Comparison of ENCODE assay signal across 11 cellular contexts in the genomic region with DNA sequence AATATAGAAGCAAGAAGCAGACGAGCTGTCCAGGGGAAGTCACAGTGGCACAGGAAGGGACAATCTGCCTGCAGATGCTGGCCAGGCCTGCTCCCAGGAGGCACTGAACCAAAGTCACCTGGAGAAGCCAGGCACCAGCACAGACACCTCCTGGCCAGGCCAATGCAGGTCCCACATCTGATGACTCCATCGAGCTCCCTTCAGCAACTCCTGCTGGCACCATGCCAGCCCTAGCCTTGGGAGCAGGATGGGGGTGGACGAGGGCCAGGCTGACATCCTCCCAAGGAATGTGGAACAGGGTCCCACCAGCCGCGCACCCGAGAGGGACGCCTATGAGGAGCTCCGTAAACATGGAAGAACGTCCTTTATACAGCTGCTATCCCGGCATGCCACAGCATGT. TPM values are rescaled to one million over a fixed set of nuclear protein-coding genes. Genes with fewer than 3 reads are reported as not detected.
DNase-seq lines count a peak whose midpoint lies in the region; ATAC-seq and TF ChIP-seq lines count a peak whose summit lies in the region.
"Had no signal": no experiment of that assay in that cellular context is flagged by ENCODE, and none has a peak within 500 bp of the region (broad histone marks: within the 10 kb centered on the region; RNA-seq: fewer than 3 reads in every experiment).

No MANE protein-coding gene starts in this region.

- intact Hi-C loops in Caco-2 (cut with micrococcal nuclease; ENCODE audit: unreplicated experiment): loop anchor here (10.0 kb wide), 1 partner anchor 124 kb away; a partner anchor contains a TSS
- intact Hi-C loops in Right ventricle myocardium superior (cut with DNase I): no loop called here

- H3K4me3 ChIP-seq in Caco-2 (ENCODE audit: low read depth, low read length): no peak overlapping the region
- peak overlapping the region; percentile 7 for H3K4me3 ChIP-seq in rectal smooth muscle tissue (ENCODE audit: low read length)

- H3K36me3 Mint-ChIP-seq in Caco-2 (ENCODE audit: insufficient read depth, unreplicated experiment) (peaks cover 15% of the 10 kb centered on the region), WTC11 (peaks cover 13% of the 10 kb centered on the region)
- peaks cover 76% of the 10 kb centered on the region for H3K36me3 Mint-ChIP-seq in activated T-helper 17 cell treated with anti-CD3 and anti-CD28 coated beads, Interleukin-2, amount 50 U/mL, for 72 hours (ENCODE audit: low read depth)

- H3K36me3 ChIP-seq in Caco-2 (ENCODE audit: control insufficient read depth, insufficient read depth, low read length) (peaks cover 4% of the 10 kb centered on the region), rectal smooth muscle tissue (ENCODE audit: control insufficient read depth, insufficient read depth, low read length) (peaks cover 12% of the 10 kb centered on the region)

- CTCF ChIA-PET in Caco-2 (lab: Charles Lee) (interaction anchor here (1.3 kb wide), 1 partner anchor 9 kb away, joined by 5 read pairs; no protein-coding TSS in a partner anchor), WTC11 (lab: Charles Lee) (no interaction called here)

- DNase-seq in Caco-2 (no peak), Right ventricle myocardium superior (peak; percentile 81), WTC11 (ENCODE audit: low spot score) (no peak)
- DNase-seq: activated naive CD4-positive, alpha-beta T cell treated with anti-CD3 and anti-CD28 coated beads, Interleukin-2, amount 10 ng/mL, durations not matched to agents 7 days and 5 days; CD4-positive, alpha-beta memory T cell; NCI-H146 had no signal

- H3K27ac ChIP-seq in adipose tissue (ENCODE audit: low read depth, low read length) (peak overlapping the region; percentile 51), rectal smooth muscle tissue (ENCODE audit: low read depth, low read length) (peak overlapping the region; percentile 81)

- BruUV-seq in Caco-2 (replicated peaks; lab: Mats Ljungman, UMichigan): no TSS peak

- peaks cover 28% of the 10 kb centered on the region for H3K4me1 ChIP-seq in Caco-2
- H3K4me1 ChIP-seq in rectal smooth muscle tissue (ENCODE audit: control insufficient read depth, insufficient read depth, low read length): peaks cover 39% of the 10 kb centered on the region

- POLR2A ChIA-PET in Caco-2 (lab: Charles Lee): no interaction called here
- POLR2A ChIA-PET in WTC11 (lab: Charles Lee): no interaction called here

- H3K27ac Mint-ChIP-seq in Caco-2 (ENCODE audit: unreplicated experiment) (peak overlapping the region; percentile 75), WTC11 (no peak overlapping the region)
- H3K27ac Mint-ChIP-seq in activated T-helper 17 cell treated with anti-CD3 and anti-CD28 coated beads, Interleukin-2, amount 50 U/mL, for 72 hours: no peak overlapping the region
- H3K27ac Mint-ChIP-seq: activated naive CD4-positive, alpha-beta T cell treated with anti-CD3 and anti-CD28 coated beads, Interleukin-2, amount 10 ng/mL, durations not matched to agents 7 days and 5 days; CD4-positive, alpha-beta memory T cell had no signal

- H3K9ac ChIP-seq in rectal smooth muscle tissue (ENCODE audit: low read length): no peak overlapping the region

- no peaks in the 10 kb centered on the region for H3K4me1 Mint-ChIP-seq in Caco-2 (ENCODE audit: low read depth, unreplicated experiment)
- no peaks in the 10 kb centered on the region for H3K4me1 Mint-ChIP-seq in WTC11
- peaks cover 7% of the 10 kb centered on the region for H3K4me1 Mint-ChIP-seq in activated T-helper 17 cell treated with anti-CD3 and anti-CD28 coated beads, Interleukin-2, amount 50 U/mL, for 72 hours

- H3K4me3 Mint-ChIP-seq in Caco-2 (ENCODE audit: unreplicated experiment) (no peak overlapping the region), WTC11 (no peak overlapping the region)
- H3K4me3 Mint-ChIP-seq in activated T-helper 17 cell treated with anti-CD3 and anti-CD28 coated beads, Interleukin-2, amount 50 U/mL, for 72 hours: no peak overlapping the region
- H3K4me3 Mint-ChIP-seq: activated naive CD4-positive, alpha-beta T cell treated with anti-CD3 and anti-CD28 coated beads, Interleukin-2, amount 10 ng/mL, durations not matched to agents 7 days and 5 days; CD4-positive, alpha-beta memory T cell had no signal

- TF ChIP-seq CTCF in Caco-2 (IDR thresholded peaks at IDR 0.05; ENCODE audit: insufficient read depth in 1 of 2, low read depth in 1 of 2, low read length in 1 of 2, severe bottlenecking in 1 of 2, unreplicated experiment in 1 of 2) (no peak), WTC11 (IDR thresholded peaks at IDR 0.05) (no peak)

- no peaks in the 10 kb centered on the region for H3K9me3 Mint-ChIP-seq in Caco-2 (ENCODE audit: unreplicated experiment)
- no peaks in the 10 kb centered on the region for H3K9me3 Mint-ChIP-seq in WTC11
- H3K9me3 Mint-ChIP-seq in activated T-helper 17 cell treated with anti-CD3 and anti-CD28 coated beads, Interleukin-2, amount 50 U/mL, for 72 hours: no peaks in the 10 kb centered on the region
- H3K9me3 Mint-ChIP-seq: activated naive CD4-positive, alpha-beta T cell treated with anti-CD3 and anti-CD28 coated beads, Interleukin-2, amount 10 ng/mL, durations not matched to agents 7 days and 5 days had no signal

- no peaks in the 10 kb centered on the region for H3K9me3 ChIP-seq in Caco-2

- WGBS in adipose tissue, 3 donors: 48 to 55% (median 50%) methylated on average over 10 of the region's 10 CpGs

- ATAC-seq in Right ventricle myocardium superior (ENCODE audit: poor library complexity): peak; percentile 2
- no peak for ATAC-seq in GM21737 (IDR thresholded peaks at IDR 0.05; ENCODE audit: unreplicated experiment)
- ATAC-seq in HG02970 (IDR thresholded peaks at IDR 0.05; ENCODE audit: low FRiP score, unreplicated experiment): no peak
- no peak for ATAC-seq in WTC11
- no peak for ATAC-seq in activated T-helper 17 cell treated with anti-CD3 and anti-CD28 coated beads, Interleukin-2, amount 50 U/mL, for 72 hours (replicated peaks)

- no peaks in the 10 kb centered on the region for H3K27me3 Mint-ChIP-seq in Caco-2 (ENCODE audit: insufficient read depth, unreplicated experiment)
- H3K27me3 Mint-ChIP-seq in WTC11 (ENCODE audit: low read depth): no peaks in the 10 kb centered on the region
- no peaks in the 10 kb centered on the region for H3K27me3 Mint-ChIP-seq in activated T-helper 17 cell treated with anti-CD3 and anti-CD28 coated beads, Interleukin-2, amount 50 U/mL, for 72 hours
- H3K27me3 Mint-ChIP-seq: activated naive CD4-positive, alpha-beta T cell treated with anti-CD3 and anti-CD28 coated beads, Interleukin-2, amount 10 ng/mL, durations not matched to agents 7 days and 5 days; CD4-positive, alpha-beta memory T cell had no signal

- H3K27me3 ChIP-seq in Caco-2 (replicated peaks; ENCODE audit: control insufficient read depth, insufficient read depth, low read length): no peaks in the 10 kb centered on the region
- no peaks in the 10 kb centered on the region for H3K27me3 ChIP-seq in rectal smooth muscle tissue (ENCODE audit: control insufficient read depth, insufficient read depth, low read length)

TF ChIP-seq in WTC11, 78 proteins besides CTCF, POLR2A, EP300 and RAD21 (continues in another document):
- TF ChIP-seq, protein P1, sequence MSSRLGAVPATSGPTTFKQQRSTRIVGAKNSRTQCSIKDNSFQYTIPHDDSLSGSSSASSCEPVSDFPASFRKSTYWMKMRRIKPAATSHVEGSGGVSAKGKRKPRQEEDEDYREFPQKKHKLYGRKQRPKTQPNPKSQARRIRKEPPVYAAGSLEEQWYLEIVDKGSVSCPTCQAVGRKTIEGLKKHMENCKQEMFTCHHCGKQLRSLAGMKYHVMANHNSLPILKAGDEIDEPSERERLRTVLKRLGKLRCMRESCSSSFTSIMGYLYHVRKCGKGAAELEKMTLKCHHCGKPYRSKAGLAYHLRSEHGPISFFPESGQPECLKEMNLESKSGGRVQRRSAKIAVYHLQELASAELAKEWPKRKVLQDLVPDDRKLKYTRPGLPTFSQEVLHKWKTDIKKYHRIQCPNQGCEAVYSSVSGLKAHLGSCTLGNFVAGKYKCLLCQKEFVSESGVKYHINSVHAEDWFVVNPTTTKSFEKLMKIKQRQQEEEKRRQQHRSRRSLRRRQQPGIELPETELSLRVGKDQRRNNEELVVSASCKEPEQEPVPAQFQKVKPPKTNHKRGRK (CRISPR knock-in tag; IDR thresholded peaks at IDR 0.05; ENCODE audit: borderline replicate concordance): no peak
- TF ChIP-seq ZNF317 (CRISPR knock-in tag; IDR thresholded peaks at IDR 0.05; ENCODE audit: borderline replicate concordance, low read depth): no peak
- TF ChIP-seq NR2C2 (CRISPR knock-in tag; IDR thresholded peaks at IDR 0.05): no peak
- TF ChIP-seq ZNF232 (CRISPR knock-in tag; IDR thresholded peaks at IDR 0.05): no peak
- TF ChIP-seq JUN (CRISPR knock-in tag; IDR thresholded peaks at IDR 0.05): no peak
- TF ChIP-seq NFYB (CRISPR knock-in tag; conservative IDR thresholded peaks at IDR 0.05; ENCODE audit: low read depth): no peak
- no peak for TF ChIP-seq TEAD1 (CRISPR knock-in tag; IDR thresholded peaks at IDR 0.05)
- TF ChIP-seq NFATC4 (CRISPR knock-in tag; IDR thresholded peaks at IDR 0.05): no peak
- no peak for TF ChIP-seq GABPB1 (CRISPR knock-in tag; IDR thresholded peaks at IDR 0.05)
- TF ChIP-seq FOXJ3 (CRISPR knock-in tag; IDR thresholded peaks at IDR 0.05; ENCODE audit: borderline replicate concordance): no peak
- no peak for TF ChIP-seq ZNF219 (CRISPR knock-in tag; IDR thresholded peaks at IDR 0.05; ENCODE audit: borderline replicate concordance)
- TF ChIP-seq, protein P2, sequence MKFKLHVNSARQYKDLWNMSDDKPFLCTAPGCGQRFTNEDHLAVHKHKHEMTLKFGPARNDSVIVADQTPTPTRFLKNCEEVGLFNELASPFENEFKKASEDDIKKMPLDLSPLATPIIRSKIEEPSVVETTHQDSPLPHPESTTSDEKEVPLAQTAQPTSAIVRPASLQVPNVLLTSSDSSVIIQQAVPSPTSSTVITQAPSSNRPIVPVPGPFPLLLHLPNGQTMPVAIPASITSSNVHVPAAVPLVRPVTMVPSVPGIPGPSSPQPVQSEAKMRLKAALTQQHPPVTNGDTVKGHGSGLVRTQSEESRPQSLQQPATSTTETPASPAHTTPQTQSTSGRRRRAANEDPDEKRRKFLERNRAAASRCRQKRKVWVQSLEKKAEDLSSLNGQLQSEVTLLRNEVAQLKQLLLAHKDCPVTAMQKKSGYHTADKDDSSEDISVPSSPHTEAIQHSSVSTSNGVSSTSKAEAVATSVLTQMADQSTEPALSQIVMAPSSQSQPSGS (CRISPR knock-in tag; IDR thresholded peaks at IDR 0.05; ENCODE audit: borderline replicate concordance, low read depth): no peak

RNA-seq across cellular contexts. Expression of a gene that starts 22.4 kb away (rescaled TPM):
- 65.3 and 67.3 TPM in 2 replicates for total RNA-seq in Caco-2 (2022)
- polyA plus RNA-seq in adipose tissue: 10 to 100 TPM; 18.3 to 55.6 (median 24.3) TPM
- total RNA-seq in Right ventricle myocardium superior: 26.0 TPM
- total RNA-seq in WTC11 (2021): 236 to 310 TPM (median 307 TPM) in 3 replicates
- 10 to 100 TPM; 15.9 to 22.0 TPM for total RNA-seq in activated T-helper 17 cell treated with anti-CD3 and anti-CD28 coated beads, Interleukin-2, amount 50 U/mL, for 72 hours

RNA-seq across cellular contexts. Expression of a gene that starts 41.1 kb away (rescaled TPM):
- 46.2 and 49.4 TPM in 2 replicates for total RNA-seq in Caco-2 (2022)
- 10 to 100 TPM; 28.1 to 83.2 (median 72.5) TPM for polyA plus RNA-seq in adipose tissue
- 30.4 TPM for total RNA-seq in Right ventricle myocardium superior
- total RNA-seq in WTC11 (2021): 44.5 to 51.2 TPM (median 47.4 TPM) in 3 replicates
- 100 to 1,000 TPM in 1 of 2 donors, 10 to 100 TPM in 1; 73.8 to 169 TPM for total RNA-seq in activated T-helper 17 cell treated with anti-CD3 and anti-CD28 coated beads, Interleukin-2, amount 50 U/mL, for 72 hours
